ENCODE assay signal across 1 cellular context in genomic region chr14:21529515-21529914, GRCh38.
TF ChIP-seq lines count a peak whose summit lies in the region.

No MANE protein-coding gene starts in this region.

TF ChIP-seq in GM23338, 12 proteins besides CTCF, POLR2A, EP300 and RAD21:
- TF ChIP-seq JUNB (IDR thresholded peaks at IDR 0.05; ENCODE audit: unreplicated experiment) (no peak), POLR2AphosphoS5 (IDR thresholded peaks at IDR 0.05; ENCODE audit: low read depth) (no peak), STAT1 (IDR thresholded peaks at IDR 0.05; ENCODE audit: unreplicated experiment) (no peak), ZNF462 (CRISPR knock-in tag; IDR thresholded peaks at IDR 0.05) (no peak)
